In the genomic region with DNA sequence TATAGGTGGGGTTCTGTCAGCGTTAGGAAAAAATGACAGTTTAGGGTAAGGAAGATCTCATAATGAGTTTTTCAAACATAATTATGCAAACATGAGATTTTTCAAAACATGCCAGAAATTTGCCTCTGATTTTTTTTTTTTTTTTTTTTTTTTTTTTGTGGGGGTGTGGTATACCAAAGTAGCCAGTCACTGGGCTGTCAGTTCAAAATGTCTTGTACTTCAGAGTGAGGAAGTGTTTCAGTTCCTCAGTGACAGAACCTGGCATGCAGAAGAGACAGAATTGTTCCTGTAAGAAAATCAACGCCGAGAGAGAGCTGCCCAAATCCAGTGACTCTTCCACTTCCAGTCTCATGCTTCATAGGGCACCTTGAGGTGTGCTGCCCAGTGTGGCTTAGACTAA, we compare ENCODE assay signal across 20 cellular contexts. TPM values are rescaled to one million over a fixed set of nuclear protein-coding genes. Genes with fewer than 3 reads are reported as not detected.
DNase-seq lines count a peak whose midpoint lies in the region; ATAC-seq and TF ChIP-seq lines count a peak whose summit lies in the region.
"Had no signal": no experiment of that assay in that cellular context is flagged by ENCODE, and none has a peak within 500 bp of the region (broad histone marks: within the 10 kb centered on the region; RNA-seq: fewer than 3 reads in every experiment).

No MANE protein-coding gene starts in this region.

- H3K4me1 Mint-ChIP-seq in CD14-positive monocyte = no peaks in the 10 kb centered on the region
- H3K4me1 Mint-ChIP-seq in activated B cell treated with CpG ODN at 0.5 μM for 24 hours = peaks cover 35% of the 10 kb centered on the region
- H3K4me1 Mint-ChIP-seq: activated naive CD4-positive, alpha-beta T cell treated with anti-CD3 and anti-CD28 coated beads, Interleukin-2, amount 50 U/mL, for 24 hours had no signal

- intact Hi-C loops in CD14-positive monocyte (cut with micrococcal nuclease) = no loop called here
- intact Hi-C loops in activated B cell treated with CpG ODN at 0.5 μM for 24 hours (cut with micrococcal nuclease) = loop anchor here (1.0 kb wide), 1 partner anchor 10 kb away; a partner anchor contains a TSS

- DNase-seq in CD14-positive monocyte (ENCODE audit: low spot score) = no peak
- no peak for DNase-seq in activated B cell treated with CpG ODN at 0.5 μM for 24 hours
- no peak for DNase-seq in stimulated activated naive CD4-positive, alpha-beta T cell treated with Interleukin-2 at 50 U/mL for 16 hours (lab: John Stamatoyannopoulos, UW)
- DNase-seq in kidney glomerular epithelial cell (lab: John Stamatoyannopoulos, UW) = no peak
- no peak for DNase-seq in GOT3 (lab: John Stamatoyannopoulos, UW)
- DNase-seq: brain microvascular endothelial cell; dorsolateral prefrontal cortex; esophagus squamous epithelium; heart left ventricle; kidney; midbrain; NCI-H1105 treated with DMSO at 0.1 percent for 48 hours; NCI-H226; stimulated activated CD4-positive, alpha-beta T cell treated with anti-CD3 and anti-CD28 coated beads, Interleukin-4, amount 100 ng/mL, for 1 hour; SW 1271; trophoblast cell had no signal

- H3K27ac Mint-ChIP-seq in CD14-positive monocyte (peak overlapping the region in 4 of 7 donors; percentile 22 to 85 (median 60)), activated B cell treated with CpG ODN at 0.5 μM for 24 hours (peak overlapping the region; percentile 82)

- ATAC-seq in GM18861 (IDR thresholded peaks at IDR 0.05; ENCODE audit: unreplicated experiment) (peak; percentile 25), HG03439 (IDR thresholded peaks at IDR 0.05; ENCODE audit: unreplicated experiment) (peak; percentile 50), activated B cell treated with CpG ODN at 0.5 μM for 24 hours (ENCODE audit: low read depth) (peak; percentile 77), HG03159 (IDR thresholded peaks at IDR 0.05; ENCODE audit: unreplicated experiment) (no peak)
- ATAC-seq: heart left ventricle had no signal

- POLR2A ChIA-PET in activated B cell treated with CpG ODN at 0.5 μM for 24 hours (lab: Charles Lee) = interaction anchor here (0.7 to 3.2 kb wide), 2 partner anchors 9 to 12 kb away, joined by 3 to 34 read pairs; a partner anchor contains a TSS

- peaks cover 82 to 92% of the 10 kb centered on the region in 2 donors for H3K36me3 Mint-ChIP-seq in CD14-positive monocyte
- peaks cover 83% of the 10 kb centered on the region for H3K36me3 Mint-ChIP-seq in activated B cell treated with CpG ODN at 0.5 μM for 24 hours (ENCODE audit: low read depth)

- TF ChIP-seq CTCF in CD14-positive monocyte (IDR thresholded peaks at IDR 0.05) = no peak
- TF ChIP-seq CTCF in activated B cell treated with CpG ODN at 0.5 μM for 24 hours (IDR thresholded peaks at IDR 0.05) = no peak

- peaks cover 0 to 1% (median 0%) of the 10 kb centered on the region in 3 donors for H3K27me3 Mint-ChIP-seq in CD14-positive monocyte (ENCODE audit: low read depth in 3 of 3)
- H3K27me3 Mint-ChIP-seq in activated B cell treated with CpG ODN at 0.5 μM for 24 hours = no peaks in the 10 kb centered on the region
- H3K27me3 Mint-ChIP-seq: activated naive CD4-positive, alpha-beta T cell treated with anti-CD3 and anti-CD28 coated beads, Interleukin-2, amount 50 U/mL, for 24 hours had no signal

- H3K4me3 Mint-ChIP-seq in CD14-positive monocyte (no peak overlapping the region), activated B cell treated with CpG ODN at 0.5 μM for 24 hours (peak overlapping the region; percentile 44)
- H3K4me3 Mint-ChIP-seq: activated naive CD4-positive, alpha-beta T cell treated with anti-CD3 and anti-CD28 coated beads, Interleukin-2, amount 50 U/mL, for 24 hours had no signal

- no peaks in the 10 kb centered on the region for H3K9me3 Mint-ChIP-seq in CD14-positive monocyte
- H3K9me3 Mint-ChIP-seq in activated B cell treated with CpG ODN at 0.5 μM for 24 hours = no peaks in the 10 kb centered on the region
- H3K9me3 Mint-ChIP-seq: activated naive CD4-positive, alpha-beta T cell treated with anti-CD3 and anti-CD28 coated beads, Interleukin-2, amount 50 U/mL, for 24 hours had no signal

- CTCF ChIA-PET in activated B cell treated with CpG ODN at 0.5 μM for 24 hours (lab: Charles Lee) = no interaction called here

RNA-seq across cellular contexts. Expression of a gene that starts 9.7 kb away (rescaled TPM):
- polyA plus RNA-seq in CD14-positive monocyte = 10 to 100 TPM; 33.4 to 42.9 TPM
- total RNA-seq in activated B cell treated with CpG ODN at 0.5 μM for 24 hours = 77.8 and 85.1 TPM in 2 replicates

RNA-seq across cellular contexts. Expression of a gene that starts 36.0 kb away (rescaled TPM):
- 1 to 10 TPM; 1.6 to 1.9 TPM for polyA plus RNA-seq in CD14-positive monocyte
- 1.8 and 2.0 TPM in 2 replicates for total RNA-seq in activated B cell treated with CpG ODN at 0.5 μM for 24 hours
